ENCODE assay signal across 17 cellular contexts in genomic region chr17:47310186-47310733, GRCh38. TPM values are rescaled to one million over a fixed set of nuclear protein-coding genes. Genes with fewer than 3 reads are reported as not detected.
"Had no signal": no experiment of that assay in that cellular context is flagged by ENCODE, and none has a peak within 500 bp of the region (broad histone marks: within the 10 kb centered on the region; RNA-seq: fewer than 3 reads in every experiment).

No MANE protein-coding gene starts in this region.

- H3K4me1 ChIP-seq: pancreas, vagina had no signal

- H3K4me3 ChIP-seq: breast epithelium, dorsolateral prefrontal cortex, esophagus squamous epithelium, left lung, pancreas, vagina had no signal

- DNase-seq: activated CD4-positive, alpha-beta memory T cell treated with anti-CD3 and anti-CD28 coated beads for 36 hours; activated gamma-delta T cell; activated T-cell treated with anti-CD3 and anti-CD28 coated beads, Interleukin-2, amount 50 U/mL, for 4 hours; amygdala; dorsolateral prefrontal cortex; esophagus squamous epithelium; foreskin fibroblast; left lung; pancreas; retina; stimulated activated CD4-positive, alpha-beta T cell treated with anti-CD3 and anti-CD28 coated beads, Interleukin-4, amount 100 ng/mL, for 1 hour; stimulated activated CD8-positive, alpha-beta memory T cell treated with anti-CD3 and anti-CD28 coated beads, Interleukin-4, amount 100 ng/mL, for 48 hours had no signal

- H3K27me3 ChIP-seq: breast epithelium, dorsolateral prefrontal cortex, esophagus squamous epithelium, left lung, pancreas, vagina had no signal

- H3K27ac ChIP-seq: dorsolateral prefrontal cortex, esophagus squamous epithelium, left lung, pancreas, vagina had no signal

- H3K4me3 Mint-ChIP-seq: activated CD4-positive, alpha-beta memory T cell treated with anti-CD3 and anti-CD28 coated beads for 36 hours; activated naive CD8-positive, alpha-beta T cell; activated T-cell treated with anti-CD3 and anti-CD28 coated beads, Interleukin-2, amount 50 U/mL, for 4 hours; neural crest cell; stimulated activated naive CD8-positive, alpha-beta T cell treated with anti-CD3 and anti-CD28 coated beads, Interleukin-15, Interleukin-2, amounts not matched to agents 100 ng/mL and 50 ng/mL, for 24 hours had no signal

- H3K36me3 ChIP-seq: breast epithelium, esophagus squamous epithelium, left lung, pancreas, vagina had no signal

- ATAC-seq: activated T-cell treated with anti-CD3 and anti-CD28 coated beads, Interleukin-2, amount 50 U/mL, for 4 hours; left lung; pancreas had no signal

- H3K27ac Mint-ChIP-seq: activated CD4-positive, alpha-beta memory T cell treated with anti-CD3 and anti-CD28 coated beads for 36 hours; activated naive CD8-positive, alpha-beta T cell; stimulated activated naive CD8-positive, alpha-beta T cell treated with anti-CD3 and anti-CD28 coated beads, Interleukin-15, Interleukin-2, amounts not matched to agents 100 ng/mL and 50 ng/mL, for 24 hours had no signal

- H3K27me3 Mint-ChIP-seq: activated CD4-positive, alpha-beta memory T cell treated with anti-CD3 and anti-CD28 coated beads for 36 hours; activated naive CD8-positive, alpha-beta T cell; stimulated activated naive CD8-positive, alpha-beta T cell treated with anti-CD3 and anti-CD28 coated beads, Interleukin-15, Interleukin-2, amounts not matched to agents 100 ng/mL and 50 ng/mL, for 24 hours had no signal

- H3K4me1 Mint-ChIP-seq: neural crest cell had no signal

- H3K9me3 ChIP-seq: breast epithelium, esophagus squamous epithelium, left lung, pancreas, vagina had no signal

- H3K9me3 Mint-ChIP-seq: activated CD4-positive, alpha-beta memory T cell treated with anti-CD3 and anti-CD28 coated beads for 36 hours; activated T-cell treated with anti-CD3 and anti-CD28 coated beads, Interleukin-2, amount 50 U/mL, for 4 hours; neural crest cell; stimulated activated naive CD8-positive, alpha-beta T cell treated with anti-CD3 and anti-CD28 coated beads, Interleukin-15, Interleukin-2, amounts not matched to agents 100 ng/mL and 50 ng/mL, for 24 hours had no signal

- H3K36me3 Mint-ChIP-seq: activated CD4-positive, alpha-beta memory T cell treated with anti-CD3 and anti-CD28 coated beads for 36 hours; activated naive CD8-positive, alpha-beta T cell had no signal

RNA-seq across cellular contexts. Expression of gene ITGB3, which starts 56.6 kb away (rescaled TPM):
- total RNA-seq: activated CD4-positive, alpha-beta memory T cell treated with anti-CD3 and anti-CD28 coated beads for 36 hours had no signal
